ENCODE assay signal across 8 cellular contexts in genomic region chr15:59296181-59296617, GRCh38.
A peak's percentile ranks its signal among the peaks of the same experiment; 100 is the strongest.
DNase-seq lines count a peak whose midpoint lies in the region; ATAC-seq and TF ChIP-seq lines count a peak whose summit lies in the region.

No MANE protein-coding gene starts in this region.

- H3K4me3 ChIP-seq in AG09309 (ENCODE audit: control insufficient read depth, low read depth, low read length) (no peak overlapping the region), dorsolateral prefrontal cortex (peak overlapping the region in 8 of 59 donors; percentile 3 to 21 (median 10))
- H3K4me3 ChIP-seq in naive thymus-derived CD4-positive, alpha-beta T cell (ENCODE audit: low read length) = no peak overlapping the region

- no peaks in the 10 kb centered on the region for H3K27me3 ChIP-seq in dorsolateral prefrontal cortex
- no peaks in the 10 kb centered on the region for H3K27me3 ChIP-seq in naive thymus-derived CD4-positive, alpha-beta T cell (ENCODE audit: control insufficient read depth in 2 of 2, insufficient read depth in 2 of 2, low read length in 2 of 2)

- no peaks in the 10 kb centered on the region for H3K27me3 Mint-ChIP-seq in neural crest cell (ENCODE audit: low read depth)
- peaks cover 0 to 12% (median 0%) of the 10 kb centered on the region in 5 donors for H3K27me3 Mint-ChIP-seq in naive thymus-derived CD4-positive, alpha-beta T cell

- TF ChIP-seq CTCF in AG09309 (IDR thresholded peaks at IDR 0.05; ENCODE audit: control insufficient read depth, insufficient read depth, low read depth, low read length, missing control alignments) (no peak), dorsolateral prefrontal cortex (IDR thresholded peaks at IDR 0.05 in 54 of 56, conservative IDR thresholded peaks at IDR 0.05 in 2 of 56; ENCODE audit: low read depth in 1 of 56, partially characterized antibody in 56 of 56) (no peak), neural crest cell (conservative IDR thresholded peaks at IDR 0.05) (no peak)

- peaks cover 46% of the 10 kb centered on the region for H3K4me1 Mint-ChIP-seq in neural crest cell
- H3K4me1 Mint-ChIP-seq in naive thymus-derived CD4-positive, alpha-beta T cell = peaks cover 15 to 61% (median 30%) of the 10 kb centered on the region in 7 donors

- peak overlapping the region; percentile 60 for H3K27ac Mint-ChIP-seq in neural crest cell (ENCODE audit: unreplicated experiment)
- peak overlapping the region in 1 of 9 donors; percentile 34 for H3K27ac Mint-ChIP-seq in naive thymus-derived CD4-positive, alpha-beta T cell

- POLR2A ChIA-PET in naive thymus-derived CD4-positive, alpha-beta T cell (lab: Charles Lee) = no interaction called here

- CTCF ChIA-PET in naive thymus-derived CD4-positive, alpha-beta T cell (lab: Charles Lee) = no interaction called here

- no peak overlapping the region for H3K4me3 Mint-ChIP-seq in neural crest cell
- H3K4me3 Mint-ChIP-seq in naive thymus-derived CD4-positive, alpha-beta T cell = no peak overlapping the region

- H3K27ac ChIP-seq in dorsolateral prefrontal cortex = peak overlapping the region in 57 of 59 donors; percentile 4 to 99 (median 81)
- H3K27ac ChIP-seq in naive thymus-derived CD4-positive, alpha-beta T cell (ENCODE audit: low read depth, low read length) = no peak overlapping the region

- intact Hi-C loops in dorsolateral prefrontal cortex (cut with DNase I) = loop anchor here in 1 of 2 donors (5.0 to 10.0 kb wide), 2 partner anchors 141 to 311 kb away; partner anchors contain the start of genes FAM81A and RNF111
- intact Hi-C loops in naive thymus-derived CD4-positive, alpha-beta T cell (cut with micrococcal nuclease) = no loop called here
- intact Hi-C loops in posterior vena cava (cut with DNase I) = no loop called here

- peaks cover 14 to 22% of the 10 kb centered on the region in 2 donors for H3K4me1 ChIP-seq in naive thymus-derived CD4-positive, alpha-beta T cell (ENCODE audit: control insufficient read depth in 2 of 2, insufficient read depth in 2 of 2, low read length in 2 of 2)

- no peaks in the 10 kb centered on the region for H3K36me3 Mint-ChIP-seq in neural crest cell (ENCODE audit: low read depth)
- H3K36me3 Mint-ChIP-seq in naive thymus-derived CD4-positive, alpha-beta T cell = peaks cover 0 to 7% (median 0%) of the 10 kb centered on the region in 5 donors

- no peaks in the 10 kb centered on the region for H3K9me3 ChIP-seq in naive thymus-derived CD4-positive, alpha-beta T cell (ENCODE audit: control insufficient read depth in 2 of 3, low read length in 3 of 3)

- no peak for ATAC-seq in naive thymus-derived CD4-positive, alpha-beta T cell
- ATAC-seq in HG03139 (IDR thresholded peaks at IDR 0.05; ENCODE audit: unreplicated experiment) = no peak
- ATAC-seq in GM21737 (IDR thresholded peaks at IDR 0.05; ENCODE audit: unreplicated experiment) = no peak

- H3K36me3 ChIP-seq in naive thymus-derived CD4-positive, alpha-beta T cell (ENCODE audit: control insufficient read depth in 2 of 3, insufficient read depth in 3 of 3, low read length in 3 of 3) = no peaks in the 10 kb centered on the region

- no peaks in the 10 kb centered on the region for H3K9me3 Mint-ChIP-seq in neural crest cell
- peaks cover 0 to 2% (median 0%) of the 10 kb centered on the region in 11 donors for H3K9me3 Mint-ChIP-seq in naive thymus-derived CD4-positive, alpha-beta T cell

- DNase-seq in AG09309 (ENCODE audit: low read depth) (peak; percentile 76), NCI-H226 (peak; percentile 45), dorsolateral prefrontal cortex (no peak), neural crest cell (ENCODE audit: low read depth, low spot score) (no peak), posterior vena cava (ENCODE audit: low spot score) (no peak)
- DNase-seq in naive thymus-derived CD4-positive, alpha-beta T cell = no peak

Comparison
In these comparisons a context has a peak if more than half of its experiments do, and no peak if none do; other contexts are left out.
1. DNase-seq: peak in AG09309 (single experiment) and NCI-H226 (single experiment); none in dorsolateral prefrontal cortex (0 of 10), neural crest cell (single experiment), naive thymus-derived CD4-positive, alpha-beta T cell (0 of 9) and posterior vena cava (single experiment).